Comparison of ENCODE assay signal across 15 cellular contexts in the genomic region with DNA sequence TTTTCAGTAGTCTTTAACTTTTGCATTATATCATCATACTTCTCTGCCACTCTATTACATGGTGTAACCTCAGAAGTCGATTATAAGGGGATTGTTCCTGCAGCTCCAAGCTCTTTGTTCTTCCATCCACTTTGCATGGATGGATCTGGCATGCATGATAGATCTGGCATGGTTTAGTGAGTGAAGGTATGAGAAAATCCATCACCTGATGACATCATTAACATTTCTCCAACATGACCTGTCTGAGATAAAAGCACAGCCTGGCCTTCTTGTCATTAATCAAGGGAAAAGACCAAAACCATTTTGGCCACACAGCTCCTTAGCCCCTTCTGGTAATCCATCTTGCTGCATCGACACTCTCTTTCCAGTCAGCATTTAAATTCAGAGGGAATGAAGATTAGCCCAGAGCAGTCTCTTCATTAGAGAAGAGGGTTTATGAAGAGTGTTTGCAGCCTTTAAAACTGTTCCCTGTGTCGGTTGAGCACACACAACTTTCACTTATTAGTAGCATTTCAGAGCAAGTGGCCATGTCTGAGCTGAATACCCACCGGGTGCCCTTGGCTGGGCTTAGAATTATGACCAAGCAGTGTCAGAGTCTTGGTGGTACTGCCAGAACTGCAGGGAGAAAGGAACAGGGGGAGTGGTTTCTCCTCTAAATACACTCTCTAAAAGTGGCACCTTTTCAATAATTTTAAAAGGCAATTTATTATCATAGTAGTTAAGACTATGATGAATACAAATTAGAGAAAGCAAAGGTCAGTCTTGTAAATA.
A peak's percentile ranks its signal among the peaks of the same experiment; 100 is the strongest.
DNase-seq lines count a peak whose midpoint lies in the region; ATAC-seq and TF ChIP-seq lines count a peak whose summit lies in the region.
"Had no signal": no experiment of that assay in that cellular context is flagged by ENCODE, and none has a peak within 500 bp of the region (broad histone marks: within the 10 kb centered on the region; RNA-seq: fewer than 3 reads in every experiment).

No MANE protein-coding gene starts in this region.

- DNase-seq in Right ventricle myocardium superior (no peak), right atrium auricular region (ENCODE audit: low spot score) (no peak), kidney tubule cell (ENCODE audit: low spot score) (peak; percentile 35), thoracic aorta (ENCODE audit: low spot score) (no peak), T-helper 2 cell (no peak)
- DNase-seq in activated CD4-positive, alpha-beta T cell treated with anti-CD3 and anti-CD28 coated beads for 48 hours, result no peak
- no peak for DNase-seq in activated T-cell treated with anti-CD3 and anti-CD28 coated beads, Interleukin-2, amount 50 U/mL, for 48 hours
- DNase-seq: 8988T; CD4-positive, alpha-beta memory T cell; DMS153; DMS79; GF-D8; H9 had no signal

- intact Hi-C loops in Right ventricle myocardium superior (cut with DNase I), result no loop called here

- POLR2A ChIA-PET in HEK293 (lab: Yijun Ruan, JAX), result no interaction called here

- H3K36me3 ChIP-seq in right atrium auricular region (no peaks in the 10 kb centered on the region), HEK293 (ENCODE audit: control insufficient read depth in 2 of 2, insufficient read depth in 1 of 2, low read length in 2 of 2) (no peaks in the 10 kb centered on the region), thoracic aorta (no peaks in the 10 kb centered on the region)
- H3K36me3 ChIP-seq: BLaER1 had no signal

- H3K27me3 ChIP-seq in right atrium auricular region (no peaks in the 10 kb centered on the region), thoracic aorta (replicated peaks; ENCODE audit: insufficient read depth) (no peaks in the 10 kb centered on the region)
- H3K27me3 ChIP-seq: BLaER1 had no signal

- H3K9me3 ChIP-seq in right atrium auricular region (peaks cover 0 to 4% of the 10 kb centered on the region in 2 donors), HEK293 (ENCODE audit: control insufficient read depth, insufficient read depth, low read depth, low read length) (no peaks in the 10 kb centered on the region), thoracic aorta (no peaks in the 10 kb centered on the region)
- H3K9me3 ChIP-seq: BLaER1 had no signal

- no peak overlapping the region for H3K4me3 ChIP-seq in right atrium auricular region
- H3K4me3 ChIP-seq in HEK293 (ENCODE audit: low read depth, low read length), result no peak overlapping the region
- H3K4me3 ChIP-seq in thoracic aorta, result no peak overlapping the region
- H3K4me3 ChIP-seq: BLaER1 had no signal

- no peak overlapping the region for H3K27ac ChIP-seq in right atrium auricular region
- H3K27ac ChIP-seq in HEK293 (ENCODE audit: extremely low read depth, low read depth, low read length), result no peak overlapping the region
- peak overlapping the region; percentile 35 to 50 for H3K27ac ChIP-seq in thoracic aorta
- H3K27ac ChIP-seq: BLaER1 had no signal

- peak; percentile 46 for ATAC-seq in Right ventricle myocardium superior (ENCODE audit: poor library complexity)
- no peak for ATAC-seq in thoracic aorta (ENCODE audit: insufficient number of reproducible peaks, low FRiP score, low read depth)

- H3K4me1 ChIP-seq in right atrium auricular region, result no peaks in the 10 kb centered on the region
- no peaks in the 10 kb centered on the region for H3K4me1 ChIP-seq in HEK293 (ENCODE audit: control insufficient read depth, insufficient read depth, low read length)
- peaks cover 0 to 61% of the 10 kb centered on the region in 2 donors for H3K4me1 ChIP-seq in thoracic aorta (ENCODE audit: control insufficient read depth in 1 of 2, low read depth in 2 of 2)
- H3K4me1 ChIP-seq: BLaER1 had no signal

- CTCF ChIA-PET in HEK293 (lab: Yijun Ruan, JAX), result no interaction called here

- TF ChIP-seq CTCF in right atrium auricular region (IDR thresholded peaks at IDR 0.05) (no peak), HEK293 (tag by site-specific recombination; IDR thresholded peaks at IDR 0.05) (no peak), thoracic aorta (IDR thresholded peaks at IDR 0.05) (no peak)

TF ChIP-seq in HEK293, 187 proteins besides CTCF, POLR2A, EP300 and RAD21:
- TF ChIP-seq ZNF404 (tag by site-specific recombination; IDR thresholded peaks at IDR 0.05) (no peak), ATF2 (tag by site-specific recombination; IDR thresholded peaks at IDR 0.05; ENCODE audit: low read depth) (0 out of 2 replicates have a peak, but pooled peaks have one; percentile 11), ZNF785 (tag by site-specific recombination; IDR thresholded peaks at IDR 0.05) (no peak)

Comparison
In these comparisons a context has a peak if more than half of its experiments do, and no peak if none do; other contexts are left out.
1. H3K27ac ChIP-seq: peak in thoracic aorta (2 of 2); none in right atrium auricular region (0 of 2) and HEK293 (single experiment).